In genomic region chr7:156379242-156380070, GRCh38 we compare ENCODE assay signal across 18 cellular contexts.
DNase-seq lines count a peak whose midpoint lies in the region; ATAC-seq and TF ChIP-seq lines count a peak whose summit lies in the region.
"Had no signal": no experiment of that assay in that cellular context is flagged by ENCODE, and none has a peak within 500 bp of the region (broad histone marks: within the 10 kb centered on the region; RNA-seq: fewer than 3 reads in every experiment).

No MANE protein-coding gene starts in this region.

- H3K36me3 Mint-ChIP-seq in activated T-cell treated with anti-CD3 and anti-CD28 coated beads, Interleukin-2, amount 50 U/mL, for 4 hours (ENCODE audit: insufficient read depth) = no peaks in the 10 kb centered on the region

- peak in 1 of 4 donors; percentile 24 for TF ChIP-seq EP300 in upper lobe of left lung (IDR thresholded peaks at IDR 0.05)

- H3K4me1 ChIP-seq in liver (ENCODE audit: control insufficient read depth in 4 of 4, insufficient read depth in 4 of 4, low read length in 3 of 4) = peaks cover 10 to 36% (median 26%) of the 10 kb centered on the region in 4 donors
- H3K4me1 ChIP-seq in upper lobe of left lung = peaks cover 0 to 6% (median 1%) of the 10 kb centered on the region in 4 donors

- peak; percentile 53 to 70 for ATAC-seq in upper lobe of left lung (ENCODE audit: low FRiP score in 2 of 2)
- ATAC-seq in activated T-cell treated with anti-CD3 and anti-CD28 coated beads, Interleukin-2, amount 50 U/mL, for 4 hours = no peak
- ATAC-seq in HG03135 (IDR thresholded peaks at IDR 0.05; ENCODE audit: unreplicated experiment) = no peak
- ATAC-seq: Right ventricle myocardium inferior had no signal

- H3K9me3 ChIP-seq in liver (ENCODE audit: control insufficient read depth in 4 of 4, low read length in 3 of 4) (no peaks in the 10 kb centered on the region), upper lobe of left lung (no peaks in the 10 kb centered on the region)
- H3K9me3 ChIP-seq: BLaER1 treated with 17β-estradiol and CSF1 and Interleukin-3, amounts not matched to agents 10 nM and 100 nM had no signal

- no peaks in the 10 kb centered on the region for H3K4me1 Mint-ChIP-seq in activated T-cell treated with anti-CD3 and anti-CD28 coated beads, Interleukin-2, amount 50 U/mL, for 4 hours (ENCODE audit: low read depth)

- H3K27me3 Mint-ChIP-seq in activated T-cell treated with anti-CD3 and anti-CD28 coated beads, Interleukin-2, amount 50 U/mL, for 4 hours (ENCODE audit: low read depth) = peaks cover 17% of the 10 kb centered on the region

- H3K27me3 ChIP-seq in liver (ENCODE audit: control insufficient read depth in 4 of 4, insufficient read depth in 4 of 4, low read length in 3 of 4) = no peaks in the 10 kb centered on the region
- no peaks in the 10 kb centered on the region for H3K27me3 ChIP-seq in upper lobe of left lung
- H3K27me3 ChIP-seq: BLaER1 treated with 17β-estradiol and CSF1 and Interleukin-3, amounts not matched to agents 10 nM and 100 nM had no signal

- no peaks in the 10 kb centered on the region for H3K9me3 Mint-ChIP-seq in activated T-cell treated with anti-CD3 and anti-CD28 coated beads, Interleukin-2, amount 50 U/mL, for 4 hours

- H3K4me3 Mint-ChIP-seq in activated T-cell treated with anti-CD3 and anti-CD28 coated beads, Interleukin-2, amount 50 U/mL, for 4 hours = no peak overlapping the region

- no peak for TF ChIP-seq POLR2A in upper lobe of left lung (IDR thresholded peaks at IDR 0.05)

- H3K36me3 ChIP-seq in liver (ENCODE audit: control insufficient read depth in 4 of 4, insufficient read depth in 3 of 4, low read depth in 1 of 4, low read length in 3 of 4) = no peaks in the 10 kb centered on the region
- no peaks in the 10 kb centered on the region for H3K36me3 ChIP-seq in upper lobe of left lung
- H3K36me3 ChIP-seq: BLaER1 treated with 17β-estradiol and CSF1 and Interleukin-3, amounts not matched to agents 10 nM and 100 nM had no signal

- H3K4me3 ChIP-seq in liver (ENCODE audit: low read depth in 1 of 3, low read length in 3 of 3) (peak overlapping the region in 2 of 3 donors; percentile 8 to 28), upper lobe of left lung (no peak overlapping the region)
- H3K4me3 ChIP-seq: BLaER1 treated with 17β-estradiol and CSF1 and Interleukin-3, amounts not matched to agents 10 nM and 100 nM; GM23248; SK-N-MC had no signal

- H3K9ac ChIP-seq in liver (ENCODE audit: low read depth in 1 of 2, low read length in 2 of 2) = peak overlapping the region in 1 of 2 donors; percentile 53
- H3K9ac ChIP-seq: BLaER1 treated with 17β-estradiol and CSF1 and Interleukin-3, amounts not matched to agents 10 nM and 100 nM; GM23248; KMS-11 had no signal

- TF ChIP-seq CTCF in liver (IDR thresholded peaks at IDR 0.05; ENCODE audit: low read depth, low read length, missing input control) (no peak), upper lobe of left lung (IDR thresholded peaks at IDR 0.05) (no peak)

- TF ChIP-seq RAD21 in liver (IDR thresholded peaks at IDR 0.05) = peak; percentile 38 to 66

- WGBS in liver = 36% methylated on average over 14 of the region's 14 CpGs
- WGBS in upper lobe of left lung, 2 donors = 57 to 59% methylated on average over 14 of the region's 14 CpGs

- peak; percentile 3 for DNase-seq in NCI-H1105 treated with DMSO at 0.1 percent for 48 hours (lab: John Stamatoyannopoulos, UW)
- DNase-seq in NCI-H1105 (lab: John Stamatoyannopoulos, UW) = no peak
- DNase-seq in NCI-H748 (lab: John Stamatoyannopoulos, UW; ENCODE audit: unreplicated experiment) = peak; percentile 71
- peak in 1 of 2 donors; percentile 82 for DNase-seq in upper lobe of left lung
- DNase-seq in activated T-cell treated with anti-CD3 and anti-CD28 coated beads, Interleukin-2, amount 50 U/mL, for 4 hours = no peak
- no peak for DNase-seq in foreskin melanocyte
- DNase-seq: GDM1, GM23248, NCI-H2029 treated with DMSO at 0.1 percent for 48 hours, NCI-H2227 treated with DMSO at 0.1 percent for 48 hours, NCI-H524 treated with DMSO at 0.1 percent for 48 hours had no signal

- H3K27ac ChIP-seq in liver (ENCODE audit: low read depth in 1 of 2, low read length in 2 of 2) (peak overlapping the region; percentile 63 to 71), upper lobe of left lung (peak overlapping the region in 3 of 4 donors; percentile 34 to 61 (median 56))
- H3K27ac ChIP-seq: BLaER1 treated with 17β-estradiol and CSF1 and Interleukin-3, amounts not matched to agents 10 nM and 100 nM; GM23248; HL-60; KMS-11; SK-N-MC had no signal

TF ChIP-seq in liver, 16 proteins besides CTCF, POLR2A, EP300 and RAD21:
- TF ChIP-seq HNF4G (IDR thresholded peaks at IDR 0.05) = peak; percentile 40
- peak; percentile 40 for TF ChIP-seq NR2F2 (IDR thresholded peaks at IDR 0.05)
- TF ChIP-seq FOXA1 (IDR thresholded peaks at IDR 0.05) = no peak
- TF ChIP-seq FOXA2 (IDR thresholded peaks at IDR 0.05) = peak; percentile 54
- peak; percentile 86 to 92 for TF ChIP-seq RXRA (IDR thresholded peaks at IDR 0.05)
- TF ChIP-seq YY1 (IDR thresholded peaks at IDR 0.05) = peak; percentile 71
- peak; percentile 59 for TF ChIP-seq REST (IDR thresholded peaks at IDR 0.05)
- TF ChIP-seq EGR1 (IDR thresholded peaks at IDR 0.05; ENCODE audit: low read depth in 2 of 2) = peak in 1 of 2 donors; percentile 55
- peak; percentile 75 to 83 for TF ChIP-seq HNF4A (conservative IDR thresholded peaks at IDR 0.05)
- TF ChIP-seq TAF1 (conservative IDR thresholded peaks at IDR 0.05) = no peak
- peak; percentile 47 for TF ChIP-seq ZBTB33 (IDR thresholded peaks at IDR 0.05)
- TF ChIP-seq JUND (IDR thresholded peaks at IDR 0.05) = peak in 1 of 2 donors; percentile 73
- TF ChIP-seq GABPA (IDR thresholded peaks at IDR 0.05 in 1 of 2, conservative IDR thresholded peaks at IDR 0.05 in 1 of 2) = no peak
- no peak for TF ChIP-seq ATF3 (IDR thresholded peaks at IDR 0.05)
- peak; percentile 82 for TF ChIP-seq SP1 (IDR thresholded peaks at IDR 0.05)
- no peak for TF ChIP-seq MAX (IDR thresholded peaks at IDR 0.05)

Comparison
In these comparisons a context has a peak if more than half of its experiments do, and no peak if none do; other contexts are left out.
1. DNase-seq: peak in NCI-H1105 treated with DMSO at 0.1 percent for 48 hours (single experiment) and NCI-H748 (single experiment); none in NCI-H1105 (single experiment), activated T-cell treated with anti-CD3 and anti-CD28 coated beads, Interleukin-2, amount 50 U/mL, for 4 hours (single experiment) and foreskin melanocyte (single experiment).
2. H3K4me3 ChIP-seq: peak in liver (2 of 3); none in upper lobe of left lung (0 of 4).
3. ATAC-seq: peak in upper lobe of left lung (2 of 2); none in activated T-cell treated with anti-CD3 and anti-CD28 coated beads, Interleukin-2, amount 50 U/mL, for 4 hours (0 of 2) and HG03135 (single experiment).